8 cellular contexts compared by ENCODE assay signal in the genomic region with DNA sequence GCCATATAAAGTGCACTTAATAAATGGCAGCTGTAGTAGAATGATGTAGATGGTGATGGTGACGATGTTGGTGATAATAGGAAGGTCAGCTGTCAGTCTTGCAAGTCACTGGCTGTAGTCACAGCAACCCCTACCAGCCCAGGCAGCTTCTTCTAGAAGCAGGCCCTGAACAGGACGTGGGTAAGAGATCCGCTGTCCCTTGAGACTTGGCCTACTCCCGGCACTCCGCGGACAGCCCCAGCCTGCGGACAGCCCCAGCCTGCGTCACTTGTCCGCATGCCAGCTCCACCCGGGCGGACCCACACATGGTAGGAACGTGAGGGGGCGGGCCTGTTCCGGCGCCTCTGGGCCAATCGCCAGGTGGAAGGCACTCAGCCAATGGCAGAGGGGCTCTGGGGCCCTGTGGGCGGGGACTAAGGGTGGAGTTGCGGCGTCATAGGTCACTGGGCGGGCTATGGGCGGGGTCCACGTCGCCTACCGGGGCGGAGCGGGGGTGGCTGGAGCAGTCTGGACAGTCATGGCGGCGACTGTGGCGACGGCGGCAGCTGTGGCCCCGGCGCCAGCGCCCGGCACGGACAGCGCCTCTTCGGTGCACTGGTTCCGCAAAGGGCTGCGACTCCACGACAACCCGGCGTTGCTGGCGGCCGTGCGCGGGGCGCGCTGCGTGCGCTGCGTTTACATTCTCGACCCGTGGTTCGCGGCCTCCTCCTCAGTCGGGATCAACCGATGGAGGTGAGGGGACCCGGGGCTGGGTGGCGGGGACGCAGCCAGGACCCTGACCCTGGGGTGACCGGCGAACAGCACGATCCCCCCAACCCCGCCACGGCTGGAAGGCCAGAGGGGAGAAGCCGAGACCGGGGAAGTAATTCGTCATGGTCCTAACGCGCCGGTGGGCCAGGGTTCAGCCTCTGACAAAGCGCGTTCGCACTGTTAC. TPM values are rescaled to one million over a fixed set of nuclear protein-coding genes. Genes with fewer than 3 reads are reported as not detected.
DNase-seq lines count a peak whose midpoint lies in the region; ATAC-seq and TF ChIP-seq lines count a peak whose summit lies in the region.

A gene (plus strand): TSS at position 502 of the 934 bp plus-strand sequence. CDS start 16 bp downstream, at position 518.

- H3K4me3 Mint-ChIP-seq in activated CD4-positive, alpha-beta T cell treated with anti-CD3 and anti-CD28 coated beads for 36 hours, result peak within 1 kb of the TSS; percentile 74

- CTCF ChIA-PET in activated CD4-positive, alpha-beta T cell treated with anti-CD3 and anti-CD28 coated beads for 36 hours (lab: Charles Lee), result interaction anchor here (0.7 to 1.1 kb wide), 5 partner anchors 11 to 61 kb away, joined by 3 read pairs; no protein-coding TSS in a partner anchor

- no peaks in the 10 kb centered on the region for H3K36me3 Mint-ChIP-seq in activated CD4-positive, alpha-beta T cell treated with anti-CD3 and anti-CD28 coated beads for 36 hours (ENCODE audit: low read depth)

- no peaks in the 10 kb centered on the region for H3K9me3 Mint-ChIP-seq in activated CD4-positive, alpha-beta T cell treated with anti-CD3 and anti-CD28 coated beads for 36 hours (ENCODE audit: low read depth)

- peak; percentile 98 for DNase-seq in Ammon's horn (ENCODE audit: low spot score)
- DNase-seq in GM19238 (ENCODE audit: insufficient read length, low spot score), result peak; percentile 96
- DNase-seq in NCI-H524 (lab: John Stamatoyannopoulos, UW), result peak; percentile 95 to 97
- peak; percentile 99 for DNase-seq in activated CD4-positive, alpha-beta T cell treated with anti-CD3 and anti-CD28 coated beads for 36 hours
- DNase-seq in choroid plexus epithelial cell (ENCODE audit: low read depth), result peak; percentile 99
- DNase-seq in kidney glomerular epithelial cell (lab: John Stamatoyannopoulos, UW), result peak; percentile 92
- DNase-seq in stimulated activated CD4-positive, alpha-beta T cell treated with anti-CD3 and anti-CD28 coated beads, Interleukin-1b, Interleukin-23, amount 100 ng/mL, for 1 hour (ENCODE audit: low read depth in 2 of 2), result peak; percentile 96 to 99

- intact Hi-C loops in activated CD4-positive, alpha-beta T cell treated with anti-CD3 and anti-CD28 coated beads for 36 hours (cut with DNase I, micrococcal nuclease), result loop anchor here (1.0 to 5.0 kb wide), 15 partner anchors 38 to 1795 kb away; a partner anchor contains a TSS

- peak; percentile 88 for ATAC-seq in HG03442 (IDR thresholded peaks at IDR 0.05; ENCODE audit: unreplicated experiment)
- ATAC-seq in activated CD4-positive, alpha-beta T cell treated with anti-CD3 and anti-CD28 coated beads for 36 hours, result peak; percentile 90

- no peaks in the 10 kb centered on the region for H3K27me3 Mint-ChIP-seq in activated CD4-positive, alpha-beta T cell treated with anti-CD3 and anti-CD28 coated beads for 36 hours

- peak within 1 kb of the TSS; percentile 91 for H3K4me3 ChIP-seq in choroid plexus epithelial cell (ENCODE audit: low read depth, low read length)

- POLR2A ChIA-PET in activated CD4-positive, alpha-beta T cell treated with anti-CD3 and anti-CD28 coated beads for 36 hours (lab: Charles Lee), result interaction anchor here (0.5 to 1.4 kb wide), 7 partner anchors 10 to 449 kb away, joined by 3 to 8 read pairs (median 3); a partner anchor contains a TSS

- peak within 1 kb of the TSS; percentile 58 for H3K27ac Mint-ChIP-seq in activated CD4-positive, alpha-beta T cell treated with anti-CD3 and anti-CD28 coated beads for 36 hours

- no peak for TF ChIP-seq CTCF in choroid plexus epithelial cell (conservative IDR thresholded peaks at IDR 0.05; ENCODE audit: low read depth, low read length)

- peaks cover 53% of the 10 kb centered on the region for H3K4me1 Mint-ChIP-seq in activated CD4-positive, alpha-beta T cell treated with anti-CD3 and anti-CD28 coated beads for 36 hours

RNA-seq across cellular contexts. Expression of the gene that starts here (rescaled TPM):
- 10 to 100 TPM; 13.1 to 14.1 TPM for total RNA-seq in activated CD4-positive, alpha-beta T cell treated with anti-CD3 and anti-CD28 coated beads for 36 hours

Comparison
In these comparisons a context has a peak if more than half of its experiments do, and no peak if none do; other contexts are left out.
1. Peak in every context shown above with its lines: DNase-seq, ATAC-seq and H3K4me3 ChIP-seq.